In the genomic region with DNA sequence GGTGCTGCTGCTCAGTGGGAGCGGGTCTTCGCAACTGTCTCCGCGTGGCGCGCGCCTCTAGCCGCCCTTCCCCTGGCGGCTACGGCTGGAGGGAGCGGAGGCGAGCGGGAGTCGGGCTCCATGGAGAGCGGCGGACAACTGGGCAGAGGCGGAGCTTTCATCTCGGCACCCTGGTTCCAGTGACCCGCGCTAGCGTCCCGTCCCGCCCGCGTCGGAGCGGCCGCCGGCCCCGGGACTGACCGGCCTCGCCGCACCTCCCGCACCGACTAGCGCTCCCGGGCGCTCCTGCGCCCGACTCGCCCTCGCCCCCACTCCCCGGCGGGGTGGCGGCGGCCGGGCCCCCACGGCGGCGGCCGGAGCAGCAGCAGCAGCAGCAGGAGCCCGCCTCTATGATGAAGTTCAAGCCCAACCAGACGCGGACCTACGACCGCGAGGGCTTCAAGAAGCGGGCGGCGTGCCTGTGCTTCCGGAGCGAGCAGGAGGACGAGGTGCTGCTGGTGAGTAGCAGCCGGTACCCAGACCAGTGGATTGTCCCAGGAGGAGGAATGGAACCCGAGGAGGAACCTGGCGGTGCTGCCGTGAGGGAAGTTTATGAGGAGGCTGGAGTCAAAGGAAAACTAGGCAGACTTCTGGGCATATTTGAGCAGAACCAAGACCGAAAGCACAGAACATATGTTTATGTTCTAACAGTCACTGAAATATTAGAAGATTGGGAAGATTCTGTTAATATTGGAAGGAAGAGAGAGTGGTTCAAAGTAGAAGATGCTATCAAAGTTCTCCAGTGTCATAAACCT, we compare ENCODE assay signal across 8 cellular contexts.
DNase-seq lines count a peak whose midpoint lies in the region; ATAC-seq and TF ChIP-seq lines count a peak whose summit lies in the region.
"Not testable (repeated sequence)": the region's sequence is repeated elsewhere in the genome, so short reads cannot be mapped to it uniquely, and the experiment has no call there.

No MANE protein-coding gene starts in this region.

- not testable (repeated sequence) for H3K4me1 Mint-ChIP-seq in CD4-positive, CD25-positive, alpha-beta regulatory T cell; activated B cell treated with CpG ODN at 0.5 μM for 24 hours; natural killer cell treated with Interleukin-12 subunit alpha and Interleukin-12 subunit beta and Interleukin-15 and Interleukin-18, amount 100 ng/mL, for 72 hours (ENCODE audit: low read depth in 2 of 2)

- not testable (repeated sequence) for H3K9me3 Mint-ChIP-seq in CD4-positive, CD25-positive, alpha-beta regulatory T cell; activated B cell treated with CpG ODN at 0.5 μM for 24 hours; natural killer cell treated with Interleukin-12 subunit alpha and Interleukin-12 subunit beta and Interleukin-15 and Interleukin-18, amount 100 ng/mL, for 72 hours

- not testable (repeated sequence) for H3K27ac ChIP-seq in CD4-positive, CD25-positive, alpha-beta regulatory T cell (ENCODE audit: insufficient read depth, low read length, poor library complexity, severe bottlenecking)

- not testable (repeated sequence) for H3K27ac Mint-ChIP-seq in CD4-positive, CD25-positive, alpha-beta regulatory T cell; activated B cell treated with CpG ODN at 0.5 μM for 24 hours; natural killer cell treated with Interleukin-12 subunit alpha and Interleukin-12 subunit beta and Interleukin-15 and Interleukin-18, amount 100 ng/mL, for 72 hours

- intact Hi-C loops in activated B cell treated with CpG ODN at 0.5 μM for 24 hours (cut with micrococcal nuclease); Right ventricle myocardium inferior (cut with DNase I): not testable (repeated sequence)

- not testable (repeated sequence) for DNase-seq in CD4-positive, CD25-positive, alpha-beta regulatory T cell; activated B cell treated with CpG ODN at 0.5 μM for 24 hours; Right ventricle myocardium inferior (ENCODE audit: missing footprints); natural killer cell treated with Interleukin-12 subunit alpha and Interleukin-12 subunit beta and Interleukin-15 and Interleukin-18, amount 100 ng/mL, for 72 hours (ENCODE audit: low spot score)

- TF ChIP-seq CTCF in activated B cell treated with CpG ODN at 0.5 μM for 24 hours (IDR thresholded peaks at IDR 0.05): not testable (repeated sequence)

- CTCF ChIA-PET in activated B cell treated with CpG ODN at 0.5 μM for 24 hours (lab: Charles Lee): not testable (repeated sequence)

- POLR2A ChIA-PET in activated B cell treated with CpG ODN at 0.5 μM for 24 hours (lab: Charles Lee): not testable (repeated sequence)

- not testable (repeated sequence) for H3K4me3 Mint-ChIP-seq in CD4-positive, CD25-positive, alpha-beta regulatory T cell; activated B cell treated with CpG ODN at 0.5 μM for 24 hours; natural killer cell treated with Interleukin-12 subunit alpha and Interleukin-12 subunit beta and Interleukin-15 and Interleukin-18, amount 100 ng/mL, for 72 hours

- H3K9me3 ChIP-seq in CD4-positive, CD25-positive, alpha-beta regulatory T cell (ENCODE audit: control insufficient read depth in 2 of 2, low read length in 2 of 2): not testable (repeated sequence)

- not testable (repeated sequence) for H3K4me1 ChIP-seq in CD4-positive, CD25-positive, alpha-beta regulatory T cell (ENCODE audit: control insufficient read depth, insufficient read depth, low read length, poor library complexity, severe bottlenecking)

- not testable (repeated sequence) for H3K36me3 Mint-ChIP-seq in CD4-positive, CD25-positive, alpha-beta regulatory T cell; activated B cell treated with CpG ODN at 0.5 μM for 24 hours (ENCODE audit: low read depth); natural killer cell treated with Interleukin-12 subunit alpha and Interleukin-12 subunit beta and Interleukin-15 and Interleukin-18, amount 100 ng/mL, for 72 hours

- not testable (repeated sequence) for H3K36me3 ChIP-seq in CD4-positive, CD25-positive, alpha-beta regulatory T cell (ENCODE audit: control insufficient read depth, insufficient read depth, low read length)

- H3K27me3 ChIP-seq in CD4-positive, CD25-positive, alpha-beta regulatory T cell (ENCODE audit: control insufficient read depth, insufficient read depth, low read length): not testable (repeated sequence)

- not testable (repeated sequence) for H3K27me3 Mint-ChIP-seq in CD4-positive, CD25-positive, alpha-beta regulatory T cell; activated B cell treated with CpG ODN at 0.5 μM for 24 hours; natural killer cell treated with Interleukin-12 subunit alpha and Interleukin-12 subunit beta and Interleukin-15 and Interleukin-18, amount 100 ng/mL, for 72 hours

- not testable (repeated sequence) for H3K4me3 ChIP-seq in CD4-positive, CD25-positive, alpha-beta regulatory T cell (ENCODE audit: low read depth, low read length)

- ATAC-seq in CD4-positive, CD25-positive, alpha-beta regulatory T cell (ENCODE audit: low read depth in 2 of 2): peak; percentile 61 to 65
- ATAC-seq in GM19035 (IDR thresholded peaks at IDR 0.05; ENCODE audit: unreplicated experiment) (peak; percentile 51), GM21526 (IDR thresholded peaks at IDR 0.05; ENCODE audit: low FRiP score, unreplicated experiment) (peak; percentile 35), HG02852 (IDR thresholded peaks at IDR 0.05; ENCODE audit: unreplicated experiment) (peak; percentile 45), HG03280 (IDR thresholded peaks at IDR 0.05; ENCODE audit: unreplicated experiment) (peak; percentile 56), activated B cell treated with CpG ODN at 0.5 μM for 24 hours (ENCODE audit: low read depth) (peak; percentile 62), Right ventricle myocardium inferior (peak; percentile 73)
- peak; percentile 87 for ATAC-seq in natural killer cell treated with Interleukin-12 subunit alpha and Interleukin-12 subunit beta and Interleukin-15 and Interleukin-18, amount 100 ng/mL, for 72 hours

Comparison
In these comparisons a context has a peak if more than half of its experiments do, and no peak if none do; other contexts are left out.
1. ATAC-seq: peak in every context shown above with its lines; median percentile 87 in natural killer cell treated with Interleukin-12 subunit alpha and Interleukin-12 subunit beta and Interleukin-15 and Interleukin-18, amount 100 ng/mL, for 72 hours; 73 in Right ventricle myocardium inferior; 63 in CD4-positive, CD25-positive, alpha-beta regulatory T cell; 62 in activated B cell treated with CpG ODN at 0.5 μM for 24 hours; 56 in HG03280; 51 in GM19035; 45 in HG02852; 35 in GM21526.